In the genomic region with DNA sequence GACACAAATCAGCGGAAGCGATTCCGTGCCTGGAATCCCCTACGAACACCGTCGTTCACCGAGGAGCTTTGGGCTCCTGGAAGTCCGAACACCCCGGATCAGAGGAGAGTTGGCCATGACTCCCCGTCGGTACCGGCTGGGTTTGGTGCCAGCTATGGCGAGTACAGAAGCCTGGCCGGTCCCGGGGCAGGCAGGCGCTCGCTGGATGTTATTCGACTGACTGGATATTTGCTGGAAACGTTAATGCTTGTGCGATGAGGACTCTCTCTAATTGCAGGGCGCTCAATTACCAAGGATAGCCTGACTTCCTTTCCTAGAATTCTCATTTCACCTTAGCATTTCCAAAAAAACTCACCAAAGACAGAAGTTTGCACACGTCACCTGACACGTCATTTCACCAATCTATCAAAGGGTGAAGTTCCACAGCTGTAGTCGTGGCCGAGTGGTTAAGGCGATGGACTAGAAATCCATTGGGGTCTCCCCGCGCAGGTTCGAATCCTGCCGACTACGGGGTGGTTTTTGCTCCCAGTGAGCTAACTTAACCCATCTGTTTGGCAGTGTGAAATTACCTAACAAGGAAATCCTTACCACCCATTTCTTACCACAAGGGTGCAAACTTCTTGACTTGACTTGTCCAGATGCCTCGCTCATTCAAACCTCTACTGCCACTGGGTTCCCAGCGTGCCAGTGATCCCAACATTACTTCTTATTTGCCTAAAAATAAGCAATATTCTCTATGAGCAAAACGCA, we compare ENCODE assay signal across 8 cellular contexts. TPM values are rescaled to one million over a fixed set of nuclear protein-coding genes. Genes with fewer than 3 reads are reported as not detected.
DNase-seq lines count a peak whose midpoint lies in the region; ATAC-seq and TF ChIP-seq lines count a peak whose summit lies in the region.

No MANE protein-coding gene starts in this region.

- peak overlapping the region; percentile 96 for H3K4me3 ChIP-seq in BE2C (ENCODE audit: low read depth, low read length)
- peak overlapping the region; percentile 71 for H3K4me3 ChIP-seq in NT2/D1 (ENCODE audit: insufficient read length, low read depth)
- peak overlapping the region; percentile 51 to 57 for H3K4me3 ChIP-seq in right atrium auricular region
- peak overlapping the region; percentile 71 for H3K4me3 ChIP-seq in skeletal muscle cell (ENCODE audit: low read depth, low read length)

- H3K27me3 ChIP-seq in BE2C (peaks cover 8% of the 10 kb centered on the region; the same call in 1 of the 2 replicates), NT2/D1 (ENCODE audit: insufficient read depth, insufficient read length) (peaks cover 2% of the 10 kb centered on the region), right atrium auricular region (no peaks in the 10 kb centered on the region)

- no peaks in the 10 kb centered on the region for H3K36me3 Mint-ChIP-seq in activated naive CD8-positive, alpha-beta T cell

- H3K4me3 Mint-ChIP-seq in activated naive CD8-positive, alpha-beta T cell, result peak overlapping the region; percentile 86

- no peaks in the 10 kb centered on the region for H3K9me3 Mint-ChIP-seq in activated naive CD8-positive, alpha-beta T cell (ENCODE audit: low read depth)

- H3K4me1 ChIP-seq in BE2C (no peaks in the 10 kb centered on the region), NT2/D1 (ENCODE audit: insufficient read depth, insufficient read length) (no peaks in the 10 kb centered on the region), right atrium auricular region (peaks cover 0 to 13% of the 10 kb centered on the region in 2 donors)

- TF ChIP-seq CTCF in BE2C (IDR thresholded peaks at IDR 0.05; ENCODE audit: low read depth, low read length) (peak; percentile 40), right atrium auricular region (IDR thresholded peaks at IDR 0.05) (no peak)

- H3K36me3 ChIP-seq in BE2C, result no peaks in the 10 kb centered on the region
- H3K36me3 ChIP-seq in NT2/D1 (ENCODE audit: insufficient read depth, insufficient read length, low read length), result no peaks in the 10 kb centered on the region
- no peaks in the 10 kb centered on the region for H3K36me3 ChIP-seq in right atrium auricular region

- peak overlapping the region; percentile 8 to 43 for H3K27ac ChIP-seq in right atrium auricular region

- peaks cover 13% of the 10 kb centered on the region for H3K4me1 Mint-ChIP-seq in activated naive CD8-positive, alpha-beta T cell (ENCODE audit: low read depth)

- H3K9me3 ChIP-seq in BE2C (peaks cover 3% of the 10 kb centered on the region; the same call in 1 of the 2 replicates), NT2/D1 (ENCODE audit: insufficient read depth, low read length) (no peaks in the 10 kb centered on the region), right atrium auricular region (no peaks in the 10 kb centered on the region)

- H3K27ac Mint-ChIP-seq in activated naive CD8-positive, alpha-beta T cell, result peak overlapping the region; percentile 80

- peak; percentile 77 for DNase-seq in BE2C
- DNase-seq in NT2/D1 (ENCODE audit: low read depth, low spot score), result no peak
- DNase-seq in right atrium auricular region (ENCODE audit: low spot score), result no peak
- peak; percentile 42 for DNase-seq in skeletal muscle cell (ENCODE audit: low read depth)
- DNase-seq in left lobe of liver (ENCODE audit: low spot score), result no peak

- peaks cover 35% of the 10 kb centered on the region for H3K27me3 Mint-ChIP-seq in activated naive CD8-positive, alpha-beta T cell

- ATAC-seq in GM21423 (IDR thresholded peaks at IDR 0.05; ENCODE audit: unreplicated experiment) (peak; percentile 54), left lobe of liver (no peak), HG03095 (IDR thresholded peaks at IDR 0.05; ENCODE audit: unreplicated experiment) (no peak)

- peak overlapping the region; percentile 66 for H3K9ac ChIP-seq in NT2/D1 (ENCODE audit: insufficient read length, low read depth)

RNA-seq across cellular contexts. Expression of gene ZNF184, which starts 22.7 kb away (rescaled TPM):
- 3.7 TPM for polyA plus RNA-seq in BE2C (2012; ENCODE audit: insufficient read depth, insufficient read length, low read depth)
- 1 to 10 TPM; 3.3 to 3.9 TPM for total RNA-seq in right atrium auricular region
- total RNA-seq in left lobe of liver, result 1.5 TPM

Comparison
In these comparisons a context has a peak if more than half of its experiments do, and no peak if none do; other contexts are left out.
1. DNase-seq: peak in BE2C (single experiment) and skeletal muscle cell (single experiment); none in NT2/D1 (single experiment), right atrium auricular region (single experiment) and left lobe of liver (single experiment).
2. Peak in every context shown above with its lines, with median percentiles within 50 percentile points of each other: H3K4me3 ChIP-seq.